19 cellular contexts compared by ENCODE assay signal in genomic region chr2:200219400-200220113, GRCh38.
A peak's percentile ranks its signal among the peaks of the same experiment; 100 is the strongest.
DNase-seq lines count a peak whose midpoint lies in the region; ATAC-seq, FAIRE-seq and TF ChIP-seq lines count a peak whose summit lies in the region.
"Had no signal": no experiment of that assay in that cellular context is flagged by ENCODE, and none has a peak within 500 bp of the region (broad histone marks: within the 10 kb centered on the region; RNA-seq: fewer than 3 reads in every experiment).

No MANE protein-coding gene starts in this region.

- intact Hi-C loops in HCT116 (cut with micrococcal nuclease), result no loop called here
- intact Hi-C loops in pancreas (cut with DNase I), result no loop called here

- no peak overlapping the region for H3K23ac ChIP-seq in H1 (ENCODE audit: insufficient read length)

- H3K27me3 ChIP-seq in HCT116 (ENCODE audit: insufficient read depth, low read length), result no peaks in the 10 kb centered on the region
- H3K27me3 ChIP-seq in H1 (replicated peaks in 1 of 4; ENCODE audit: control insufficient read depth in 3 of 4, extremely low read depth in 1 of 4, insufficient read depth in 3 of 4, low read length in 3 of 4), result no peaks in the 10 kb centered on the region
- H3K27me3 ChIP-seq in pancreas, result no peaks in the 10 kb centered on the region
- H3K27me3 ChIP-seq: suprapubic skin had no signal

- H2AFZ ChIP-seq in HCT116 (ENCODE audit: low read depth, low read length, poor library complexity, severe bottlenecking) (peak overlapping the region; percentile 7), H1 (ENCODE audit: low read length) (peak overlapping the region; percentile 94)
- H2AFZ ChIP-seq: GM23248 had no signal

- no peak for TF ChIP-seq RAD21 in HCT116 (IDR thresholded peaks at IDR 0.05; ENCODE audit: low read depth)
- TF ChIP-seq RAD21 in H1 (IDR thresholded peaks at IDR 0.05 in 1 of 2, conservative IDR thresholded peaks at IDR 0.05 in 1 of 2; ENCODE audit: low read depth in 2 of 2, low read length in 2 of 2), result no peak

- H2BK20ac ChIP-seq in H1 (ENCODE audit: low read length), result no peak overlapping the region

- H2AK5ac ChIP-seq in H1 (ENCODE audit: low read depth, low read length), result no peak overlapping the region

- no peaks in the 10 kb centered on the region for H3K36me3 ChIP-seq in HCT116 (ENCODE audit: control insufficient read depth in 1 of 2, insufficient read depth in 2 of 2, low read length in 2 of 2)
- no peaks in the 10 kb centered on the region for H3K36me3 ChIP-seq in H1 (ENCODE audit: control insufficient read depth in 2 of 4, insufficient read depth in 4 of 4, low read length in 3 of 4)
- H3K36me3 ChIP-seq in pancreas, result no peaks in the 10 kb centered on the region
- H3K36me3 ChIP-seq: suprapubic skin had no signal

- no peak for TF ChIP-seq EP300 in H1 (IDR thresholded peaks at IDR 0.05; ENCODE audit: borderline replicate concordance in 1 of 2, low read depth in 2 of 2, low read length in 2 of 2)

- H4K91ac ChIP-seq in H1 (replicated peaks; ENCODE audit: insufficient read length, low read length), result no peak overlapping the region

- no peaks in the 10 kb centered on the region for H4K20me1 ChIP-seq in HCT116 (ENCODE audit: insufficient read depth)
- H4K20me1 ChIP-seq in H1 (replicated peaks in 1 of 2; ENCODE audit: control insufficient read depth in 1 of 2, insufficient read depth in 2 of 2, low read length in 2 of 2), result no peaks in the 10 kb centered on the region

- TF ChIP-seq POLR2A in HCT116 (IDR thresholded peaks at IDR 0.05; ENCODE audit: borderline replicate concordance, extremely low read depth, insufficient read depth, insufficient read length), result no peak
- no peak for TF ChIP-seq POLR2A in H1 (IDR thresholded peaks at IDR 0.05; ENCODE audit: control extremely low read depth in 1 of 2, low read depth in 2 of 2, low read length in 2 of 2)

- ATAC-seq in HCT116 (no peak), pancreas (peak; percentile 61 to 72 (median 72))

- no peaks in the 10 kb centered on the region for H3K9me2 ChIP-seq in HCT116 (ENCODE audit: insufficient read depth)

- RAD21 ChIA-PET in HCT116 (lab: Charles Lee; ENCODE audit: low non-redundant PET in 1 of 2, low total read pairs in 2 of 2, uncharacterized antibody in 2 of 2, unreplicated experiment in 2 of 2), result no interaction called here

- WGBS in H1 (ENCODE audit: extremely low coverage in 1 of 2, insufficient coverage in 1 of 2, insufficient read length in 1 of 2, insufficient replicate concordance in 2 of 2, low coverage in 1 of 2, low lambda C conversion rate in 2 of 2, missing lambda C conversion rate in 1 of 2), 2 experiments, result 58% methylated on average over 3 of the region's 3 CpGs; no CpG with 5 or more reads in 1 of the 2 experiments
- 15 to 18% methylated on average over 3 of the region's 3 CpGs for WGBS in pancreas, 2 donors

- no peak overlapping the region for H3K56ac ChIP-seq in H1 (replicated peaks; ENCODE audit: insufficient read length, low read depth, low read length)

- no TSS peak for BruUV-seq in HCT116 (replicated peaks; lab: Mats Ljungman, UMichigan)

- peak; percentile 39 for FAIRE-seq in H1 (lab: Jason Lieb, UNC)
- FAIRE-seq in pancreas (lab: Jason Lieb, UNC), result no peak
- FAIRE-seq: astrocyte, colon, frontal cortex had no signal

- peak overlapping the region; percentile 4 for H2BK120ac ChIP-seq in H1 (replicated peaks; ENCODE audit: low read depth, low read length)

- no peaks in the 10 kb centered on the region for H3K79me1 ChIP-seq in H1 (ENCODE audit: low read depth, low read length)

- H3K4me2 ChIP-seq in HCT116 (ENCODE audit: low read length), result no peak overlapping the region
- H3K4me2 ChIP-seq in H1 (ENCODE audit: insufficient read depth in 1 of 2, low read depth in 2 of 2, low read length in 2 of 2), result no peak overlapping the region

- POLR2A ChIA-PET in HCT116 (lab: Charles Lee) (no interaction called here), H1 (lab: Charles Lee; ENCODE audit: partially characterized antibody) (no interaction called here)

- H2BK15ac ChIP-seq in H1 (ENCODE audit: low read length), result no peak overlapping the region

- H3K9me3 ChIP-seq in HCT116 (ENCODE audit: control insufficient read depth in 1 of 2, insufficient read depth in 1 of 2, low read depth in 1 of 2, low read length in 2 of 2) (no peaks in the 10 kb centered on the region), H1 (ENCODE audit: insufficient read depth in 2 of 2, low read depth in 1 of 2, low read length in 1 of 2) (no peaks in the 10 kb centered on the region), pancreas (no peaks in the 10 kb centered on the region)
- H3K9me3 ChIP-seq: suprapubic skin had no signal

- H3K9ac ChIP-seq in HCT116 (ENCODE audit: low read length), result no peak overlapping the region
- no peak overlapping the region for H3K9ac ChIP-seq in H1 (replicated peaks in 1 of 4; ENCODE audit: extremely low read depth in 1 of 4, low read depth in 3 of 4, low read length in 3 of 4)
- H3K9ac ChIP-seq: GM23248 had no signal

- CTCF ChIA-PET in HCT116 (lab: Charles Lee) (no interaction called here), H1 (lab: Charles Lee; ENCODE audit: partially characterized antibody) (interaction anchor here (0.7 kb wide), 1 partner anchor 19 kb away, joined by 3 read pairs; no protein-coding TSS in a partner anchor)

- H3K4me1 ChIP-seq in HCT116 (ENCODE audit: control insufficient read depth in 1 of 2, insufficient read depth in 2 of 2, low read length in 2 of 2) (no peaks in the 10 kb centered on the region), H1 (replicated peaks in 1 of 4; ENCODE audit: control insufficient read depth in 3 of 4, insufficient read depth in 4 of 4, low read length in 3 of 4) (peaks cover 0 to 7% (median 1%) of the 10 kb centered on the region in 4 experiments; a peak in 3 of 7 replicates), pancreas (peaks cover 28 to 53% (median 49%) of the 10 kb centered on the region in 3 donors)
- H3K4me1 ChIP-seq: suprapubic skin had no signal

- H3K27ac ChIP-seq in HCT116 (ENCODE audit: low read depth, low read length), result no peak overlapping the region
- no peak overlapping the region for H3K27ac ChIP-seq in H1 (ENCODE audit: low read depth, low read length)
- H3K27ac ChIP-seq in pancreas, result peak overlapping the region in 2 of 4 donors; percentile 48 to 64
- H3K27ac ChIP-seq: GM23248, suprapubic skin had no signal

- H4K8ac ChIP-seq in H1 (ENCODE audit: extremely low read depth, insufficient read depth, low read length), result no peak overlapping the region

- DNase-seq in HCT116 (ENCODE audit: low read depth, low spot score) (no peak), NCI-H526 treated with DMSO at 0.1 percent for 48 hours (lab: John Stamatoyannopoulos, UW) (peak; percentile 70), H1 (ENCODE audit: low read depth in 1 of 2, low spot score in 2 of 2) (no peak), pancreas (peak in 3 of 6 donors; percentile 24 to 59 (median 46)), A172 (ENCODE audit: low spot score) (no peak), AML-193 (lab: John Stamatoyannopoulos, UW) (no peak), glomerular visceral epithelial cell (ENCODE audit: extremely low spot score) (no peak)
- DNase-seq: activated naive CD4-positive, alpha-beta T cell treated with anti-CD3 and anti-CD28 coated beads, Interleukin-2, amount 50 U/mL, for 16 hours; activated T-cell treated with anti-CD3 and anti-CD28 coated beads, Interleukin-2, amount 50 U/mL, for 1 hour; GM23248; NCI-H2029; stimulated activated CD4-positive, alpha-beta T cell treated with anti-CD3 and anti-CD28 coated beads, Interleukin-4, amount 100 ng/mL, for 4 hours; stimulated activated CD8-positive, alpha-beta memory T cell treated with anti-CD3 and anti-CD28 coated beads, Interleukin-4, amount 100 ng/mL, for 48 hours; SW 1271 had no signal

- H2BK5ac ChIP-seq in H1 (ENCODE audit: low read depth, low read length), result no peak overlapping the region

- H3K18ac ChIP-seq in H1 (ENCODE audit: extremely low read depth, low read length), result no peak overlapping the region

- no peak overlapping the region for H3K4me3 ChIP-seq in HCT116 (replicated peaks in 1 of 2; ENCODE audit: low read depth in 1 of 2, low read length in 2 of 2)
- H3K4me3 ChIP-seq in H1 (ENCODE audit: extremely low read depth in 1 of 4, insufficient read depth in 2 of 4, low read depth in 3 of 4, low read length in 4 of 4), result no peak overlapping the region; a peak in 1 of 8 replicates
- no peak overlapping the region for H3K4me3 ChIP-seq in pancreas
- H3K4me3 ChIP-seq: GM23248, lung, suprapubic skin had no signal

- H3K79me2 ChIP-seq in HCT116 (ENCODE audit: insufficient read depth, low read length) (no peaks in the 10 kb centered on the region), H1 (ENCODE audit: control insufficient read depth in 1 of 2, insufficient read depth in 2 of 2, low read length in 2 of 2) (no peaks in the 10 kb centered on the region)

- no peaks in the 10 kb centered on the region for H3K23me2 ChIP-seq in H1 (ENCODE audit: low read depth, low read length)

- H2BK12ac ChIP-seq in H1 (ENCODE audit: low read depth, low read length), result no peak overlapping the region

- no peak overlapping the region for H3K4ac ChIP-seq in H1 (replicated peaks; ENCODE audit: insufficient read length, low read depth, low read length)

- TF ChIP-seq CTCF in HCT116 (IDR thresholded peaks at IDR 0.05 in 2 of 3, conservative IDR thresholded peaks at IDR 0.05 in 1 of 3; ENCODE audit: borderline replicate concordance in 1 of 3, insufficient read depth in 1 of 3, low read depth in 2 of 3, low read length in 2 of 3), result no peak
- no peak for TF ChIP-seq CTCF in H1 (IDR thresholded peaks at IDR 0.05; ENCODE audit: control extremely low read depth in 1 of 3, insufficient read depth in 1 of 3, low read depth in 1 of 3, low read length in 3 of 3)
- TF ChIP-seq CTCF in pancreas (IDR thresholded peaks at IDR 0.05), result no peak

- H3K14ac ChIP-seq in H1 (ENCODE audit: insufficient read length), result no peak overlapping the region

- peak overlapping the region; percentile 81 for H4K5ac ChIP-seq in H1 (ENCODE audit: insufficient read length, low read depth, low read length)

TF ChIP-seq in H1, 55 proteins besides CTCF, POLR2A, EP300 and RAD21:
- TF ChIP-seq BACH1 (IDR thresholded peaks at IDR 0.05; ENCODE audit: low read length), result peak; percentile 88
- TF ChIP-seq HDAC2 (IDR thresholded peaks at IDR 0.05; ENCODE audit: borderline replicate concordance in 1 of 2, low read depth in 2 of 2, low read length in 2 of 2), result no peak
- TF ChIP-seq MAFK (IDR thresholded peaks at IDR 0.05; ENCODE audit: low read depth, low read length), result peak; percentile 92
